Comparison of ENCODE assay signal across 26 cellular contexts in genomic region chr12:76014007-76014406, GRCh38.
"Had no signal": no experiment of that assay in that cellular context is flagged by ENCODE, and none has a peak within 500 bp of the region (broad histone marks: within the 10 kb centered on the region; RNA-seq: fewer than 3 reads in every experiment).

No MANE protein-coding gene starts in this region.

- H3K27ac Mint-ChIP-seq: activated naive CD8-positive, alpha-beta T cell treated with anti-CD3 and anti-CD28 coated beads for 36 hours; T-helper 17 cell had no signal

- ATAC-seq: activated T-cell treated with anti-CD3 and anti-CD28 coated beads, Interleukin-2, amount 50 U/mL, for 4 hours; gastroesophageal sphincter; left lobe of liver; lower lobe of right lung; natural killer cell treated with Interleukin-12 subunit alpha and Interleukin-12 subunit beta and Interleukin-15 and Interleukin-18, amount 100 ng/mL, for 72 hours; T-helper 17 cell had no signal

- H3K9me3 Mint-ChIP-seq: activated naive CD8-positive, alpha-beta T cell treated with anti-CD3 and anti-CD28 coated beads for 36 hours; activated T-cell treated with anti-CD3 and anti-CD28 coated beads, Interleukin-2, amount 50 U/mL, for 4 hours; natural killer cell treated with Interleukin-12 subunit alpha and Interleukin-12 subunit beta and Interleukin-15 and Interleukin-18, amount 100 ng/mL, for 72 hours had no signal

- H3K4me3 Mint-ChIP-seq: activated naive CD8-positive, alpha-beta T cell treated with anti-CD3 and anti-CD28 coated beads for 36 hours; activated T-cell treated with anti-CD3 and anti-CD28 coated beads, Interleukin-2, amount 50 U/mL, for 4 hours; natural killer cell treated with Interleukin-12 subunit alpha and Interleukin-12 subunit beta and Interleukin-15 and Interleukin-18, amount 100 ng/mL, for 72 hours; T-helper 17 cell had no signal

- H3K9me3 ChIP-seq: gastroesophageal sphincter, lower lobe of right lung, prostate gland, spleen, stomach, suprapubic skin, upper lobe of left lung had no signal

- DNase-seq: activated CD4-positive, alpha-beta T cell treated with anti-CD3 and anti-CD28 coated beads for 4 hours; activated CD4-positive, alpha-beta T cell treated with anti-CD3 and anti-CD28 coated beads, Interleukin-2, amount 50 U/mL, for 48 hours; activated CD4-positive, CD25-positive, alpha-beta regulatory T cell; activated CD8-positive, alpha-beta memory T cell treated with anti-CD3 and anti-CD28 coated beads, Interleukin-2, amount 50 U/mL, for 48 hours; activated naive CD4-positive, alpha-beta T cell treated with Interleukin-2 at 50 U/mL for 16 hours; activated naive CD8-positive, alpha-beta T cell treated with anti-CD3 and anti-CD28 coated beads for 36 hours; activated T-cell treated with anti-CD3 and anti-CD28 coated beads, Interleukin-2, amount 50 U/mL, for 4 hours; amniotic stem cell; cerebellar nuclear complex; cortex of kidney; head of caudate nucleus; hypothalamus; lower lobe of right lung; midbrain; spleen; stimulated activated CD4-positive, alpha-beta T cell treated with anti-CD3 and anti-CD28 coated beads, Interleukin-4, amount 100 ng/mL, for 4 hours; stomach; SW 1271; T-helper 17 cell; upper lobe of left lung had no signal

- H3K36me3 Mint-ChIP-seq: activated naive CD8-positive, alpha-beta T cell treated with anti-CD3 and anti-CD28 coated beads for 36 hours; natural killer cell treated with Interleukin-12 subunit alpha and Interleukin-12 subunit beta and Interleukin-15 and Interleukin-18, amount 100 ng/mL, for 72 hours had no signal

- H3K27ac ChIP-seq: epithelial cell of prostate, gastroesophageal sphincter, lower lobe of right lung, prostate gland, spleen, stomach, suprapubic skin, upper lobe of left lung had no signal

- H3K36me3 ChIP-seq: gastroesophageal sphincter, lower lobe of right lung, prostate gland, spleen, stomach, suprapubic skin, upper lobe of left lung had no signal

- H3K27me3 Mint-ChIP-seq: natural killer cell treated with Interleukin-12 subunit alpha and Interleukin-12 subunit beta and Interleukin-15 and Interleukin-18, amount 100 ng/mL, for 72 hours; T-helper 17 cell had no signal

- H3K4me1 ChIP-seq: gastroesophageal sphincter, lower lobe of right lung, prostate gland, stomach, suprapubic skin had no signal

- H3K27me3 ChIP-seq: gastroesophageal sphincter, spleen, stomach, suprapubic skin, upper lobe of left lung had no signal

- H3K4me3 ChIP-seq: gastroesophageal sphincter, lower lobe of right lung, prostate gland, spleen, stomach, suprapubic skin, upper lobe of left lung had no signal
